24 cellular contexts compared by ENCODE assay signal in genomic region chr6:37712508-37712907, GRCh38.
"Had no signal": no experiment of that assay in that cellular context is flagged by ENCODE, and none has a peak within 500 bp of the region (broad histone marks: within the 10 kb centered on the region; RNA-seq: fewer than 3 reads in every experiment).

No MANE protein-coding gene starts in this region.

- H3K9ac ChIP-seq: KMS-11 had no signal

- H3K27me3 ChIP-seq: SJSA1 had no signal

- DNase-seq: Kasumi-1, NCI-H1092, NCI-H1105 treated with DMSO at 0.1 percent for 48 hours, NCI-H1417 treated with DMSO at 0.1 percent for 48 hours, NCI-H146, NCI-H1694 treated with DMSO at 0.1 percent for 48 hours, NCI-H1930, NCI-H2081, NCI-H2171, NCI-H226, NCI-H446, NCI-H510A, NCI-H524 treated with DMSO at 0.1 percent for 48 hours, NCI-H69, NCI-H774, Right ventricle myocardium superior, RPMI8226, SIG-M5 had no signal

- FAIRE-seq: HTR-8/SVneo, RCC 7860 had no signal

- H3K4me2 ChIP-seq: KMS-11 had no signal

- H3K9me3 ChIP-seq: SJSA1 had no signal

- H3K27ac ChIP-seq: HL-60, KMS-11, SJSA1, SK-N-MC had no signal

- H3K36me3 ChIP-seq: SJSA1 had no signal

- H3K4me3 ChIP-seq: SJSA1, SK-N-MC had no signal
